ENCODE assay signal across 1 cellular context in the genomic region with DNA sequence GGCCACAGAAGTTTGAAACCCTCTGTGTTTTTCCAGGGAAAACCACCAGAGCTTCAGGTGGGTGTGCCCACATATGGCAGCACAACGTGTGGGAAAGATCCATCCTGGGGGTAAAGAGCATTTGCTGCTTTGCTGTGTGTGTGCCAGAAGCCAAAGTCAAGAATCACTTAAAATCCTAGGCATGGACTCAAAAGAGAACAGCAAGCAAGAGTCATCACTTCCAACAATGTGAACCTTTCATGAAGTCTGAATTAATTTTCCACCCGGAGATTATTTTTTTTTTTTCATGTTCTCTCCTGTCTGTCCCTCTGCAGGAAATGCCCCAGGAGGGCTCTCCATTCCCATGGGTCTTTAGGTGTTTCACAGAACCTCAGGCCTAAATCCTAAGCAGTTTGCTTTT.
TF ChIP-seq lines count a peak whose summit lies in the region.

No MANE protein-coding gene starts in this region.

TF ChIP-seq in SK-N-SH treated with all-trans-retinoic acid at 6 μM for 48 hours, 23 proteins besides CTCF, POLR2A, EP300 and RAD21 (continued from another document):
- TF ChIP-seq, protein P1, sequence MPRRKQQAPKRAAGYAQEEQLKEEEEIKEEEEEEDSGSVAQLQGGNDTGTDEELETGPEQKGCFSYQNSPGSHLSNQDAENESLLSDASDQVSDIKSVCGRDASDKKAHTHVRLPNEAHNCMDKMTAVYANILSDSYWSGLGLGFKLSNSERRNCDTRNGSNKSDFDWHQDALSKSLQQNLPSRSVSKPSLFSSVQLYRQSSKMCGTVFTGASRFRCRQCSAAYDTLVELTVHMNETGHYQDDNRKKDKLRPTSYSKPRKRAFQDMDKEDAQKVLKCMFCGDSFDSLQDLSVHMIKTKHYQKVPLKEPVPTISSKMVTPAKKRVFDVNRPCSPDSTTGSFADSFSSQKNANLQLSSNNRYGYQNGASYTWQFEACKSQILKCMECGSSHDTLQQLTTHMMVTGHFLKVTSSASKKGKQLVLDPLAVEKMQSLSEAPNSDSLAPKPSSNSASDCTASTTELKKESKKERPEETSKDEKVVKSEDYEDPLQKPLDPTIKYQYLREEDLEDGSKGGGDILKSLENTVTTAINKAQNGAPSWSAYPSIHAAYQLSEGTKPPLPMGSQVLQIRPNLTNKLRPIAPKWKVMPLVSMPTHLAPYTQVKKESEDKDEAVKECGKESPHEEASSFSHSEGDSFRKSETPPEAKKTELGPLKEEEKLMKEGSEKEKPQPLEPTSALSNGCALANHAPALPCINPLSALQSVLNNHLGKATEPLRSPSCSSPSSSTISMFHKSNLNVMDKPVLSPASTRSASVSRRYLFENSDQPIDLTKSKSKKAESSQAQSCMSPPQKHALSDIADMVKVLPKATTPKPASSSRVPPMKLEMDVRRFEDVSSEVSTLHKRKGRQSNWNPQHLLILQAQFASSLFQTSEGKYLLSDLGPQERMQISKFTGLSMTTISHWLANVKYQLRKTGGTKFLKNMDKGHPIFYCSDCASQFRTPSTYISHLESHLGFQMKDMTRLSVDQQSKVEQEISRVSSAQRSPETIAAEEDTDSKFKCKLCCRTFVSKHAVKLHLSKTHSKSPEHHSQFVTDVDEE (CRISPR knock-in tag; IDR thresholded peaks at IDR 0.05): no peak
- no peak for TF ChIP-seq ARNTL (CRISPR knock-in tag; IDR thresholded peaks at IDR 0.05; ENCODE audit: borderline replicate concordance, low read depth)
- TF ChIP-seq, protein P2, sequence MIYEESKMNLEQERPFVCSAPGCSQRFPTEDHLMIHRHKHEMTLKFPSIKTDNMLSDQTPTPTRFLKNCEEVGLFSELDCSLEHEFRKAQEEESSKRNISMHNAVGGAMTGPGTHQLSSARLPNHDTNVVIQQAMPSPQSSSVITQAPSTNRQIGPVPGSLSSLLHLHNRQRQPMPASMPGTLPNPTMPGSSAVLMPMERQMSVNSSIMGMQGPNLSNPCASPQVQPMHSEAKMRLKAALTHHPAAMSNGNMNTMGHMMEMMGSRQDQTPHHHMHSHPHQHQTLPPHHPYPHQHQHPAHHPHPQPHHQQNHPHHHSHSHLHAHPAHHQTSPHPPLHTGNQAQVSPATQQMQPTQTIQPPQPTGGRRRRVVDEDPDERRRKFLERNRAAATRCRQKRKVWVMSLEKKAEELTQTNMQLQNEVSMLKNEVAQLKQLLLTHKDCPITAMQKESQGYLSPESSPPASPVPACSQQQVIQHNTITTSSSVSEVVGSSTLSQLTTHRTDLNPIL (CRISPR knock-in tag; IDR thresholded peaks at IDR 0.05; ENCODE audit: low read depth): no peak
- no peak for TF ChIP-seq PPARA (CRISPR knock-in tag; IDR thresholded peaks at IDR 0.05; ENCODE audit: borderline replicate concordance)
- no peak for TF ChIP-seq ZNF70 (CRISPR knock-in tag; IDR thresholded peaks at IDR 0.05)
